ENCODE assay signal across 2 cellular contexts in the genomic region with DNA sequence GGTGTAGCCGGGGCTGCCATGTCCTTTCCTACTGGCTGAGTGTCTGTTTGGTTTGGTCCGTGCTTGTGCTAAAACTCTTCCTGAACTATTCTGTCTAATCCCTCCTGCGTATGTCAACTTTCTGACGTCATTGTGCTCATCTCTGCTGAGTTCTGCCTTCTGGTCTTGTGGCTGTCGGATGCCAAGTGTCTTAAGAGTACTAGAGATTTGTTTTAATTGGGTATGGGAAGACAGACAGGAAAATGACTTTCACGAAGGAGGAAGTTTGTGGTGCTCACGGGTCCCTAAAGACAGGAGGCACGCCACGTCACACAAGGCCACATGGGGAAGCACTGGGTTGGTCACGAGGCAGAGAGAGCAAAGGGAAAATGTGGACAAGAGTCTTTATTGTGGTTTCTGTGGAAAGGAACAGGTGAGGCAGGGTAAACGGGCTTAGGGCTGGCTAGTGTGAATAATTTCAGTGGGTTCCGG.
TF ChIP-seq lines count a peak whose summit lies in the region.

No MANE protein-coding gene starts in this region.

TF ChIP-seq in GM12878, 131 proteins besides CTCF, POLR2A, EP300 and RAD21 (continues in another document):
- TF ChIP-seq CHD4 (IDR thresholded peaks at IDR 0.05) (no peak), RUNX3 (IDR thresholded peaks at IDR 0.05; ENCODE audit: low read length) (peak; percentile 65), RAD51 (IDR thresholded peaks at IDR 0.05) (peak; percentile 63; the same call in 1 of the 2 replicates), IRF4 (IDR thresholded peaks at IDR 0.05; ENCODE audit: low read depth, low read length) (no peak), ATF7 (IDR thresholded peaks at IDR 0.05; ENCODE audit: low read depth) (peak; percentile 91), ZBED1 (IDR thresholded peaks at IDR 0.05; ENCODE audit: borderline replicate concordance) (no peak), FOXM1 (IDR thresholded peaks at IDR 0.05; ENCODE audit: low read depth, low read length) (no peak), ESRRA (IDR thresholded peaks at IDR 0.05; ENCODE audit: low read length) (no peak), CBX5 (IDR thresholded peaks at IDR 0.05; ENCODE audit: low read depth) (no peak), KLF5 (IDR thresholded peaks at IDR 0.05; ENCODE audit: partially characterized antibody) (no peak), SREBF1 (IDR thresholded peaks at IDR 0.05; ENCODE audit: low read length) (no peak), TCF12 (IDR thresholded peaks at IDR 0.05; ENCODE audit: low read depth, low read length) (0 out of 2 replicates have a peak, but pooled peaks have one; percentile 5), NFXL1 (IDR thresholded peaks at IDR 0.05; ENCODE audit: borderline replicate concordance) (no peak), HDGF (IDR thresholded peaks at IDR 0.05) (0 out of 2 replicates have a peak, but pooled peaks have one; percentile 30), STAT3 (IDR thresholded peaks at IDR 0.05; ENCODE audit: low read depth, low read length) (no peak), MTA2 (IDR thresholded peaks at IDR 0.05; ENCODE audit: low read depth) (0 out of 2 replicates have a peak, but pooled peaks have one; percentile 37), BHLHE40 (IDR thresholded peaks at IDR 0.05; ENCODE audit: borderline replicate concordance in 1 of 2, low read depth in 2 of 2, low read length in 1 of 2) (peak; percentile 17 to 58; a peak in 3 of 4 replicates), JUND (IDR thresholded peaks at IDR 0.05; ENCODE audit: low read depth, low read length) (no peak), NRF1 (conservative IDR thresholded peaks at IDR 0.05; ENCODE audit: low read depth, low read length) (no peak), FOS (IDR thresholded peaks at IDR 0.05; ENCODE audit: borderline replicate concordance, extremely low read depth, insufficient read length) (no peak), NBN (IDR thresholded peaks at IDR 0.05) (no peak; the same call in 1 of the 2 replicates), IKZF2 (IDR thresholded peaks at IDR 0.05) (peak; percentile 67 to 72; a peak in 3 of 4 replicates), IKZF1 (conservative IDR thresholded peaks at IDR 0.05) (peak; percentile 53), CREB1 (IDR thresholded peaks at IDR 0.05; ENCODE audit: low read depth) (0 out of 2 replicates have a peak, but pooled peaks have one; percentile 14)
- TF ChIP-seq, protein P1, sequence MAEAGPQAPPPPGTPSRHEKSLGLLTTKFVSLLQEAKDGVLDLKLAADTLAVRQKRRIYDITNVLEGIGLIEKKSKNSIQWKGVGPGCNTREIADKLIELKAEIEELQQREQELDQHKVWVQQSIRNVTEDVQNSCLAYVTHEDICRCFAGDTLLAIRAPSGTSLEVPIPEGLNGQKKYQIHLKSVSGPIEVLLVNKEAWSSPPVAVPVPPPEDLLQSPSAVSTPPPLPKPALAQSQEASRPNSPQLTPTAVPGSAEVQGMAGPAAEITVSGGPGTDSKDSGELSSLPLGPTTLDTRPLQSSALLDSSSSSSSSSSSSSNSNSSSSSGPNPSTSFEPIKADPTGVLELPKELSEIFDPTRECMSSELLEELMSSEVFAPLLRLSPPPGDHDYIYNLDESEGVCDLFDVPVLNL (IDR thresholded peaks at IDR 0.05; ENCODE audit: low read depth, low read length): no peak
- TF ChIP-seq, protein P2, sequence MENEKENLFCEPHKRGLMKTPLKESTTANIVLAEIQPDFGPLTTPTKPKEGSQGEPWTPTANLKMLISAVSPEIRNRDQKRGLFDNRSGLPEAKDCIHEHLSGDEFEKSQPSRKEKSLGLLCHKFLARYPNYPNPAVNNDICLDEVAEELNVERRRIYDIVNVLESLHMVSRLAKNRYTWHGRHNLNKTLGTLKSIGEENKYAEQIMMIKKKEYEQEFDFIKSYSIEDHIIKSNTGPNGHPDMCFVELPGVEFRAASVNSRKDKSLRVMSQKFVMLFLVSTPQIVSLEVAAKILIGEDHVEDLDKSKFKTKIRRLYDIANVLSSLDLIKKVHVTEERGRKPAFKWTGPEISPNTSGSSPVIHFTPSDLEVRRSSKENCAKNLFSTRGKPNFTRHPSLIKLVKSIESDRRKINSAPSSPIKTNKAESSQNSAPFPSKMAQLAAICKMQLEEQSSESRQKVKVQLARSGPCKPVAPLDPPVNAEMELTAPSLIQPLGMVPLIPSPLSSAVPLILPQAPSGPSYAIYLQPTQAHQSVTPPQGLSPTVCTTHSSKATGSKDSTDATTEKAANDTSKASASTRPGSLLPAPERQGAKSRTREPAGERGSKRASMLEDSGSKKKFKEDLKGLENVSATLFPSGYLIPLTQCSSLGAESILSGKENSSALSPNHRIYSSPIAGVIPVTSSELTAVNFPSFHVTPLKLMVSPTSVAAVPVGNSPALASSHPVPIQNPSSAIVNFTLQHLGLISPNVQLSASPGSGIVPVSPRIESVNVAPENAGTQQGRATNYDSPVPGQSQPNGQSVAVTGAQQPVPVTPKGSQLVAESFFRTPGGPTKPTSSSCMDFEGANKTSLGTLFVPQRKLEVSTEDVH (IDR thresholded peaks at IDR 0.05; ENCODE audit: low read depth, partially characterized antibody): no peak
- TF ChIP-seq, protein P3, sequence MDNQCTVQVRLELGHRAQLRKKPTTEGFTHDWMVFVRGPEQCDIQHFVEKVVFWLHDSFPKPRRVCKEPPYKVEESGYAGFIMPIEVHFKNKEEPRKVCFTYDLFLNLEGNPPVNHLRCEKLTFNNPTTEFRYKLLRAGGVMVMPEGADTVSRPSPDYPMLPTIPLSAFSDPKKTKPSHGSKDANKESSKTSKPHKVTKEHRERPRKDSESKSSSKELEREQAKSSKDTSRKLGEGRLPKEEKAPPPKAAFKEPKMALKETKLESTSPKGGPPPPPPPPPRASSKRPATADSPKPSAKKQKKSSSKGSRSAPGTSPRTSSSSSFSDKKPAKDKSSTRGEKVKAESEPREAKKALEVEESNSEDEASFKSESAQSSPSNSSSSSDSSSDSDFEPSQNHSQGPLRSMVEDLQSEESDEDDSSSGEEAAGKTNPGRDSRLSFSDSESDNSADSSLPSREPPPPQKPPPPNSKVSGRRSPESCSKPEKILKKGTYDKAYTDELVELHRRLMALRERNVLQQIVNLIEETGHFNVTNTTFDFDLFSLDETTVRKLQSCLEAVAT (IDR thresholded peaks at IDR 0.05): 0 out of 2 replicates have a peak, but pooled peaks have one; percentile 53
- TF ChIP-seq, protein P4, sequence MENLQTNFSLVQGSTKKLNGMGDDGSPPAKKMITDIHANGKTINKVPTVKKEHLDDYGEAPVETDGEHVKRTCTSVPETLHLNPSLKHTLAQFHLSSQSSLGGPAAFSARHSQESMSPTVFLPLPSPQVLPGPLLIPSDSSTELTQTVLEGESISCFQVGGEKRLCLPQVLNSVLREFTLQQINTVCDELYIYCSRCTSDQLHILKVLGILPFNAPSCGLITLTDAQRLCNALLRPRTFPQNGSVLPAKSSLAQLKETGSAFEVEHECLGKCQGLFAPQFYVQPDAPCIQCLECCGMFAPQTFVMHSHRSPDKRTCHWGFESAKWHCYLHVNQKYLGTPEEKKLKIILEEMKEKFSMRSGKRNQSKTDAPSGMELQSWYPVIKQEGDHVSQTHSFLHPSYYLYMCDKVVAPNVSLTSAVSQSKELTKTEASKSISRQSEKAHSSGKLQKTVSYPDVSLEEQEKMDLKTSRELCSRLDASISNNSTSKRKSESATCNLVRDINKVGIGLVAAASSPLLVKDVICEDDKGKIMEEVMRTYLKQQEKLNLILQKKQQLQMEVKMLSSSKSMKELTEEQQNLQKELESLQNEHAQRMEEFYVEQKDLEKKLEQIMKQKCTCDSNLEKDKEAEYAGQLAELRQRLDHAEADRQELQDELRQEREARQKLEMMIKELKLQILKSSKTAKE (IDR thresholded peaks at IDR 0.05; ENCODE audit: low read depth, poor library complexity, severe bottlenecking): no peak

TF ChIP-seq in WTC11, 78 proteins besides CTCF, POLR2A, EP300 and RAD21:
- TF ChIP-seq, protein P5, sequence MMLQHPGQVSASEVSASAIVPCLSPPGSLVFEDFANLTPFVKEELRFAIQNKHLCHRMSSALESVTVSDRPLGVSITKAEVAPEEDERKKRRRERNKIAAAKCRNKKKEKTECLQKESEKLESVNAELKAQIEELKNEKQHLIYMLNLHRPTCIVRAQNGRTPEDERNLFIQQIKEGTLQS (CRISPR knock-in tag; conservative IDR thresholded peaks at IDR 0.05): no peak
- no peak for TF ChIP-seq ELF4 (CRISPR knock-in tag; IDR thresholded peaks at IDR 0.05; ENCODE audit: low read depth)
- TF ChIP-seq ZNF263 (CRISPR knock-in tag; IDR thresholded peaks at IDR 0.05; ENCODE audit: low read depth): no peak
- no peak for TF ChIP-seq GTF2I (CRISPR knock-in tag; conservative IDR thresholded peaks at IDR 0.05)
- no peak for TF ChIP-seq ZNF671 (CRISPR knock-in tag; IDR thresholded peaks at IDR 0.05)
- no peak for TF ChIP-seq TEAD4 (CRISPR knock-in tag; IDR thresholded peaks at IDR 0.05)
